In genomic region chr7:75967573-75967997, GRCh38 we compare ENCODE assay signal across 1 cellular context.
TF ChIP-seq lines count a peak whose summit lies in the region.

No MANE protein-coding gene starts in this region.

TF ChIP-seq in H1, 55 proteins besides CTCF, POLR2A, EP300 and RAD21:
- TF ChIP-seq CBX8 (IDR thresholded peaks at IDR 0.05; ENCODE audit: borderline replicate concordance, low read depth, low read length) (no peak), RBBP5 (IDR thresholded peaks at IDR 0.05; ENCODE audit: borderline replicate concordance, low read depth, low read length) (no peak), BRCA1 (IDR thresholded peaks at IDR 0.05; ENCODE audit: low read depth, low read length) (no peak), CTBP2 (IDR thresholded peaks at IDR 0.05; ENCODE audit: borderline replicate concordance, insufficient read depth, insufficient read length, low read length) (no peak), KDM1A (IDR thresholded peaks at IDR 0.05; ENCODE audit: borderline replicate concordance, low read length) (no peak), CBX5 (IDR thresholded peaks at IDR 0.05; ENCODE audit: low read depth, low read length) (no peak), SIX5 (IDR thresholded peaks at IDR 0.05; ENCODE audit: low read depth, low read length) (no peak), JUN (IDR thresholded peaks at IDR 0.05; ENCODE audit: low read depth, low read length) (no peak), EZH2 (IDR thresholded peaks at IDR 0.05; ENCODE audit: low read depth, low read length, severe bottlenecking) (no peak)
